Comparison of ENCODE assay signal across 8 cellular contexts in genomic region chr12:20549115-20549719, GRCh38.
A peak's percentile ranks its signal among the peaks of the same experiment; 100 is the strongest.
DNase-seq lines count a peak whose midpoint lies in the region; ATAC-seq and TF ChIP-seq lines count a peak whose summit lies in the region.

No MANE protein-coding gene starts in this region.

- no peaks in the 10 kb centered on the region for H3K27me3 ChIP-seq in DOHH2 (ENCODE audit: control insufficient read depth, low read length)
- no peaks in the 10 kb centered on the region for H3K27me3 ChIP-seq in MG63

- DNase-seq in MG63, result peak; percentile 9
- DNase-seq in epithelial cell of proximal tubule (ENCODE audit: low read depth), result no peak
- DNase-seq in neural crest cell (ENCODE audit: low read depth, low spot score), result peak; percentile 16
- no peak for DNase-seq in stimulated activated CD4-positive, alpha-beta T cell treated with anti-CD3 and anti-CD28 coated beads, Interleukin-1b, Interleukin-23, amount 100 ng/mL, for 48 hours
- no peak for DNase-seq in NCI-H2227 (lab: John Stamatoyannopoulos, UW; ENCODE audit: unreplicated experiment)
- no peak for DNase-seq in NCI-H1417 treated with DMSO at 0.1 percent for 48 hours (lab: John Stamatoyannopoulos, UW)

- H3K9me3 Mint-ChIP-seq in neural crest cell, result no peaks in the 10 kb centered on the region

- no peak overlapping the region for H3K27ac Mint-ChIP-seq in neural crest cell (ENCODE audit: unreplicated experiment)

- TF ChIP-seq CTCF in DOHH2 (IDR thresholded peaks at IDR 0.05; ENCODE audit: low read depth, low read length, poor library complexity, severe bottlenecking) (peak; percentile 26), epithelial cell of proximal tubule (conservative IDR thresholded peaks at IDR 0.05; ENCODE audit: low read depth, low read length) (peak; percentile 95), neural crest cell (conservative IDR thresholded peaks at IDR 0.05) (peak; percentile 78)

- H3K79me2 ChIP-seq in DOHH2 (ENCODE audit: control insufficient read depth, low read length), result no peaks in the 10 kb centered on the region

- no peaks in the 10 kb centered on the region for H3K4me1 Mint-ChIP-seq in neural crest cell

- H3K4me3 ChIP-seq in DOHH2 (ENCODE audit: low read length) (no peak overlapping the region), MG63 (no peak overlapping the region), epithelial cell of proximal tubule (ENCODE audit: low read depth, low read length) (no peak overlapping the region)

- H3K36me3 ChIP-seq in DOHH2 (ENCODE audit: control insufficient read depth, low read length) (no peaks in the 10 kb centered on the region), MG63 (no peaks in the 10 kb centered on the region)

- H3K4me3 Mint-ChIP-seq in neural crest cell, result no peak overlapping the region

- H3K4me2 ChIP-seq in DOHH2 (ENCODE audit: low read length), result no peak overlapping the region

- H3K9me3 ChIP-seq in DOHH2 (ENCODE audit: control insufficient read depth, insufficient read depth, low read length) (no peaks in the 10 kb centered on the region), MG63 (no peaks in the 10 kb centered on the region)

- no peak for ATAC-seq in HG03108 (IDR thresholded peaks at IDR 0.05; ENCODE audit: unreplicated experiment)

- peaks cover 2% of the 10 kb centered on the region for H3K36me3 Mint-ChIP-seq in neural crest cell (ENCODE audit: low read depth)

- no peaks in the 10 kb centered on the region for H3K9me2 ChIP-seq in DOHH2 (replicated peaks; ENCODE audit: control insufficient read depth, low read length)

- H3K27ac ChIP-seq in DOHH2 (ENCODE audit: low read depth, low read length), result no peak overlapping the region

- H3F3A ChIP-seq in DOHH2 (ENCODE audit: control insufficient read depth, insufficient read depth), result no peaks in the 10 kb centered on the region

- no peaks in the 10 kb centered on the region for H4K20me1 ChIP-seq in DOHH2 (ENCODE audit: control insufficient read depth, insufficient read depth, low read depth, low read length)

- no peaks in the 10 kb centered on the region for H3K27me3 Mint-ChIP-seq in neural crest cell (ENCODE audit: low read depth)

- H3K4me1 ChIP-seq in DOHH2 (ENCODE audit: control insufficient read depth, low read length), result no peaks in the 10 kb centered on the region

Comparison
In these comparisons a context has a peak if more than half of its experiments do, and no peak if none do; other contexts are left out.
1. CTCF ChIP-seq: peak in every context shown above with its lines; median percentile 95 in epithelial cell of proximal tubule; 78 in neural crest cell; 26 in DOHH2.
2. DNase-seq: peak in MG63 (single experiment) and neural crest cell (single experiment); none in epithelial cell of proximal tubule (single experiment), stimulated activated CD4-positive, alpha-beta T cell treated with anti-CD3 and anti-CD28 coated beads, Interleukin-1b, Interleukin-23, amount 100 ng/mL, for 48 hours (single experiment), NCI-H2227 (single experiment) and NCI-H1417 treated with DMSO at 0.1 percent for 48 hours (single experiment).